Comparison of ENCODE assay signal across 8 cellular contexts in genomic region chr20:53829086-53829703, GRCh38.
DNase-seq lines count a peak whose midpoint lies in the region; ATAC-seq and TF ChIP-seq lines count a peak whose summit lies in the region.

No MANE protein-coding gene starts in this region.

- H3K36me3 ChIP-seq in tibial nerve: no peaks in the 10 kb centered on the region

- H3K9me3 ChIP-seq in tibial nerve: no peaks in the 10 kb centered on the region

- H3K27ac ChIP-seq in tibial nerve: peak overlapping the region; percentile 85 to 92 (median 88)

- no peaks in the 10 kb centered on the region for H3K27me3 Mint-ChIP-seq in central memory CD8-positive, alpha-beta T cell

- peak; percentile 17 to 52 for TF ChIP-seq POLR2A in tibial nerve (IDR thresholded peaks at IDR 0.05)

- H3K27me3 ChIP-seq in tibial nerve: no peaks in the 10 kb centered on the region

- peak overlapping the region; percentile 1 to 39 (median 14) for H3K4me3 ChIP-seq in tibial nerve

- peak; percentile 62 for ATAC-seq in central memory CD8-positive, alpha-beta T cell (replicated peaks; ENCODE audit: extremely low read depth, poor library complexity, severe bottlenecking)
- ATAC-seq in GM21529 (IDR thresholded peaks at IDR 0.05; ENCODE audit: unreplicated experiment) (no peak), HG02981 (IDR thresholded peaks at IDR 0.05; ENCODE audit: unreplicated experiment) (no peak), GM19452 (IDR thresholded peaks at IDR 0.05; ENCODE audit: unreplicated experiment) (no peak)

- H3K4me1 Mint-ChIP-seq in central memory CD8-positive, alpha-beta T cell: peaks cover 57% of the 10 kb centered on the region

- no peak for TF ChIP-seq CTCF in tibial nerve (IDR thresholded peaks at IDR 0.05)

- 4 to 6% methylated on average over 9 of the region's 9 CpGs for WGBS in tibial nerve, 2 donors

- H3K4me1 ChIP-seq in tibial nerve: peaks cover 0 to 48% (median 22%) of the 10 kb centered on the region in 4 donors

- H3K9me3 Mint-ChIP-seq in central memory CD8-positive, alpha-beta T cell: no peaks in the 10 kb centered on the region

- DNase-seq in ELF-1 (ENCODE audit: low read depth, low spot score): peak; percentile 17
- DNase-seq in NCI-H460 (ENCODE audit: extremely low read depth, low read depth): peak; percentile 89
- DNase-seq in central memory CD8-positive, alpha-beta T cell (ENCODE audit: low spot score in 2 of 2): no peak
- peak; percentile 16 for DNase-seq in medulla oblongata (ENCODE audit: extremely low spot score)
- peak in 1 of 2 donors; percentile 38 for DNase-seq in tibial nerve (ENCODE audit: low spot score in 2 of 2)

- H3K36me3 Mint-ChIP-seq in central memory CD8-positive, alpha-beta T cell (ENCODE audit: insufficient read depth): no peaks in the 10 kb centered on the region

- H3K27ac Mint-ChIP-seq in central memory CD8-positive, alpha-beta T cell (ENCODE audit: low read depth): peak overlapping the region; percentile 90

- peak overlapping the region; percentile 72 for H3K4me3 Mint-ChIP-seq in central memory CD8-positive, alpha-beta T cell

- TF ChIP-seq EP300 in tibial nerve (IDR thresholded peaks at IDR 0.05): peak in 1 of 2 donors; percentile 63

Comparison
In these comparisons a context has a peak if more than half of its experiments do, and no peak if none do; other contexts are left out.
1. DNase-seq: peak in ELF-1 (single experiment), NCI-H460 (single experiment) and medulla oblongata (single experiment); none in central memory CD8-positive, alpha-beta T cell (0 of 2).